In genomic region chr18:12991839-12992216, GRCh38 we compare ENCODE assay signal across 8 cellular contexts. TPM values are rescaled to one million over a fixed set of nuclear protein-coding genes. Genes with fewer than 3 reads are reported as not detected.
A peak's percentile ranks its signal among the peaks of the same experiment; 100 is the strongest.
DNase-seq lines count a peak whose midpoint lies in the region; ATAC-seq and TF ChIP-seq lines count a peak whose summit lies in the region.

No MANE protein-coding gene starts in this region.

- peaks cover 42% of the 10 kb centered on the region for H4K20me1 ChIP-seq in PC-3 (ENCODE audit: low read length)

- no peak for TF ChIP-seq POLR2A in esophagus muscularis mucosa (IDR thresholded peaks at IDR 0.05; ENCODE audit: low read depth)

- TF ChIP-seq CTCF in PC-3 (conservative IDR thresholded peaks at IDR 0.05; ENCODE audit: low read depth, low read length) (no peak), esophagus muscularis mucosa (IDR thresholded peaks at IDR 0.05) (no peak), progenitor cell of endocrine pancreas (IDR thresholded peaks at IDR 0.05; ENCODE audit: unreplicated experiment) (no peak)

- H3K27me3 ChIP-seq in PC-3 (ENCODE audit: low read length), result no peaks in the 10 kb centered on the region
- no peaks in the 10 kb centered on the region for H3K27me3 ChIP-seq in esophagus muscularis mucosa

- peak overlapping the region; percentile 87 for H3K4me2 ChIP-seq in PC-3 (ENCODE audit: low read length)

- peaks cover 6% of the 10 kb centered on the region for H3F3A ChIP-seq in PC-3 (ENCODE audit: low read length, unreplicated experiment)

- peaks cover 23% of the 10 kb centered on the region for H3K4me1 Mint-ChIP-seq in progenitor cell of endocrine pancreas (ENCODE audit: low read depth)

- intact Hi-C loops in PC-3 (cut with micrococcal nuclease), result loop anchor here (2.0 to 5.0 kb wide), 2 partner anchors 43 to 735 kb away; partner anchors contain the start of genes FAM210A, RNMT and SEH1L
- intact Hi-C loops in esophagus muscularis mucosa (cut with DNase I), result loop anchor here (2.0 kb wide), 1 partner anchor 43 kb away; the partner anchor contains the start of gene SEH1L

- H3K36me3 Mint-ChIP-seq in progenitor cell of endocrine pancreas (ENCODE audit: insufficient read depth), result no peaks in the 10 kb centered on the region

- H3K9ac ChIP-seq in PC-3 (ENCODE audit: low read length), result peak overlapping the region; percentile 93

- POLR2A ChIA-PET in PC-3 (lab: Charles Lee; ENCODE audit: unreplicated experiment), result interaction anchor here (0.6 kb wide), 2 partner anchors 53 to 107 kb away, joined by 4 to 11 read pairs; no protein-coding TSS in a partner anchor

- peak overlapping the region; percentile 82 for H2AFZ ChIP-seq in PC-3 (ENCODE audit: low read length)

- peak overlapping the region; percentile 94 for H3K27ac Mint-ChIP-seq in progenitor cell of endocrine pancreas

- TF ChIP-seq EP300 in esophagus muscularis mucosa (IDR thresholded peaks at IDR 0.05), result no peak

- H3K9me2 ChIP-seq in PC-3 (replicated peaks; ENCODE audit: low read length), result no peaks in the 10 kb centered on the region

- no peak for ATAC-seq in PC-3

- H3K36me3 ChIP-seq in PC-3 (ENCODE audit: low read depth, low read length) (peaks cover 4% of the 10 kb centered on the region; the same call in 1 of the 2 replicates), esophagus muscularis mucosa (peaks cover 0 to 4% (median 2%) of the 10 kb centered on the region in 4 donors)

- DNase-seq in PC-3 (no peak), esophagus muscularis mucosa (ENCODE audit: extremely low spot score) (no peak), progenitor cell of endocrine pancreas (ENCODE audit: low spot score, unreplicated experiment) (no peak), C1 segment of cervical spinal cord (lab: John Stamatoyannopoulos, UW) (no peak), D341Med (ENCODE audit: low spot score) (no peak), NCI-H69 (lab: John Stamatoyannopoulos, UW) (no peak)
- no peak for DNase-seq in activated effector memory CD4-positive, alpha-beta T cell treated with anti-CD3 and anti-CD28 coated beads, Interleukin-2, amount 50 U/mL, for 16 hours

- H3K9me3 Mint-ChIP-seq in progenitor cell of endocrine pancreas (ENCODE audit: low read depth), result no peaks in the 10 kb centered on the region

- H3K79me2 ChIP-seq in PC-3 (ENCODE audit: low read length), result peaks cover 56% of the 10 kb centered on the region

- H3K4me3 Mint-ChIP-seq in progenitor cell of endocrine pancreas (ENCODE audit: low read depth), result peak overlapping the region; percentile 91

- no peaks in the 10 kb centered on the region for H3K27me3 Mint-ChIP-seq in progenitor cell of endocrine pancreas

- H3K4me3 ChIP-seq in GM08714 (ENCODE audit: low read length) (peak overlapping the region; percentile 86), PC-3 (ENCODE audit: low read length) (peak overlapping the region; percentile 94), esophagus muscularis mucosa (peak overlapping the region; percentile 70 to 92 (median 78))

- TSS peak; percentile 40 for BruUV-seq in PC-3 (replicated peaks; lab: Mats Ljungman, UMichigan)

- CTCF ChIA-PET in PC-3 (lab: Charles Lee), result no interaction called here

- H3K27ac ChIP-seq in PC-3 (ENCODE audit: low read length) (peak overlapping the region; percentile 82), esophagus muscularis mucosa (replicated peaks in 1 of 4) (peak overlapping the region; percentile 79 to 91 (median 86))

- WGBS in esophagus muscularis mucosa, result under 1% methylated on average over 8 of the region's 8 CpGs

- H3K9me3 ChIP-seq in PC-3 (ENCODE audit: low read length) (no peaks in the 10 kb centered on the region), esophagus muscularis mucosa (no peaks in the 10 kb centered on the region)

- H3K4me1 ChIP-seq in PC-3 (ENCODE audit: insufficient read depth, low read length), result peaks cover 22% of the 10 kb centered on the region
- H3K4me1 ChIP-seq in esophagus muscularis mucosa, result peaks cover 16 to 32% (median 25%) of the 10 kb centered on the region in 4 donors

RNA-seq across cellular contexts. Expression of gene CEP192, which starts 0.7 kb away (rescaled TPM):
- total RNA-seq in PC-3 (2014; rRNA removed), result 32.6 and 34.4 TPM in 2 replicates
- 10 to 100 TPM; 18.7 to 21.6 (median 19.6) TPM for total RNA-seq in esophagus muscularis mucosa
- total RNA-seq in progenitor cell of endocrine pancreas, result 28.4 and 30.9 TPM in 2 replicates

RNA-seq across cellular contexts. Expression of gene SEH1L, which starts 44.0 kb away (rescaled TPM):
- total RNA-seq in PC-3 (2014; rRNA removed) (61.2 TPM in 2 replicates), esophagus muscularis mucosa (10 to 100 TPM; 18.0 to 42.6 (median 23.2) TPM), progenitor cell of endocrine pancreas (43.3 and 44.7 TPM in 2 replicates)
